ENCODE assay signal across 20 cellular contexts in genomic region chr7:7292085-7292484, GRCh38.
"Had no signal": no experiment of that assay in that cellular context is flagged by ENCODE, and none has a peak within 500 bp of the region (broad histone marks: within the 10 kb centered on the region; RNA-seq: fewer than 3 reads in every experiment).

No MANE protein-coding gene starts in this region.

- DNase-seq: activated CD4-positive, alpha-beta T cell treated with anti-CD3 and anti-CD28 coated beads for 4 hours; activated CD4-positive, alpha-beta T cell treated with anti-CD3 and anti-CD28 coated beads, Interleukin-2, amount 50 U/mL, for 48 hours; activated naive CD4-positive, alpha-beta T cell treated with Interleukin-2 at 50 U/mL for 16 hours; activated naive CD8-positive, alpha-beta T cell treated with anti-CD3 and anti-CD28 coated beads for 36 hours; activated T-cell treated with anti-CD3 and anti-CD28 coated beads, Interleukin-2, amount 50 U/mL, for 48 hours; amniotic stem cell; cerebellar nuclear complex; heart left ventricle; ovary; right cardiac atrium; stimulated activated CD4-positive, alpha-beta T cell treated with anti-CD3 and anti-CD28 coated beads, Interleukin-4, amount 100 ng/mL, for 24 hours; stimulated activated naive CD4-positive, alpha-beta T cell treated with Interleukin-2 at 50 U/mL for 16 hours; T-helper 9 cell; upper lobe of left lung had no signal

- H3K27me3 ChIP-seq: esophagus muscularis mucosa, gastroesophageal sphincter, heart left ventricle, ovary, upper lobe of left lung had no signal

- H3K27ac ChIP-seq: coronary artery, esophagus muscularis mucosa, gastroesophageal sphincter, heart left ventricle, ovary, thoracic aorta, upper lobe of left lung had no signal

- H3K27ac Mint-ChIP-seq: activated naive CD8-positive, alpha-beta T cell treated with anti-CD3 and anti-CD28 coated beads for 36 hours; memory B cell; natural killer cell treated with Interleukin-12 subunit alpha and Interleukin-12 subunit beta and Interleukin-15 and Interleukin-18, amount 100 ng/mL, for 72 hours had no signal

- H3K27me3 Mint-ChIP-seq: activated naive CD8-positive, alpha-beta T cell treated with anti-CD3 and anti-CD28 coated beads for 36 hours; memory B cell had no signal

- H3K9me3 Mint-ChIP-seq: activated naive CD8-positive, alpha-beta T cell treated with anti-CD3 and anti-CD28 coated beads for 36 hours; natural killer cell treated with Interleukin-12 subunit alpha and Interleukin-12 subunit beta and Interleukin-15 and Interleukin-18, amount 100 ng/mL, for 72 hours had no signal

- H3K36me3 ChIP-seq: esophagus muscularis mucosa, gastroesophageal sphincter, heart left ventricle, ovary, thoracic aorta, upper lobe of left lung had no signal

- H3K4me3 Mint-ChIP-seq: activated naive CD8-positive, alpha-beta T cell treated with anti-CD3 and anti-CD28 coated beads for 36 hours; memory B cell had no signal

- H3K36me3 Mint-ChIP-seq: activated naive CD8-positive, alpha-beta T cell treated with anti-CD3 and anti-CD28 coated beads for 36 hours; memory B cell; natural killer cell treated with Interleukin-12 subunit alpha and Interleukin-12 subunit beta and Interleukin-15 and Interleukin-18, amount 100 ng/mL, for 72 hours had no signal

- H3K4me1 ChIP-seq: esophagus muscularis mucosa, gastroesophageal sphincter, heart left ventricle, upper lobe of left lung had no signal

- ATAC-seq: gastroesophageal sphincter; heart left ventricle; natural killer cell treated with Interleukin-12 subunit alpha and Interleukin-12 subunit beta and Interleukin-15 and Interleukin-18, amount 100 ng/mL, for 72 hours; right cardiac atrium had no signal

- H3K4me3 ChIP-seq: coronary artery, esophagus muscularis mucosa, gastroesophageal sphincter, heart left ventricle, ovary, thoracic aorta, upper lobe of left lung had no signal

- H3K9me3 ChIP-seq: esophagus muscularis mucosa, gastroesophageal sphincter, ovary, thoracic aorta, upper lobe of left lung had no signal
